Comparison of ENCODE assay signal across 10 cellular contexts in the genomic region with DNA sequence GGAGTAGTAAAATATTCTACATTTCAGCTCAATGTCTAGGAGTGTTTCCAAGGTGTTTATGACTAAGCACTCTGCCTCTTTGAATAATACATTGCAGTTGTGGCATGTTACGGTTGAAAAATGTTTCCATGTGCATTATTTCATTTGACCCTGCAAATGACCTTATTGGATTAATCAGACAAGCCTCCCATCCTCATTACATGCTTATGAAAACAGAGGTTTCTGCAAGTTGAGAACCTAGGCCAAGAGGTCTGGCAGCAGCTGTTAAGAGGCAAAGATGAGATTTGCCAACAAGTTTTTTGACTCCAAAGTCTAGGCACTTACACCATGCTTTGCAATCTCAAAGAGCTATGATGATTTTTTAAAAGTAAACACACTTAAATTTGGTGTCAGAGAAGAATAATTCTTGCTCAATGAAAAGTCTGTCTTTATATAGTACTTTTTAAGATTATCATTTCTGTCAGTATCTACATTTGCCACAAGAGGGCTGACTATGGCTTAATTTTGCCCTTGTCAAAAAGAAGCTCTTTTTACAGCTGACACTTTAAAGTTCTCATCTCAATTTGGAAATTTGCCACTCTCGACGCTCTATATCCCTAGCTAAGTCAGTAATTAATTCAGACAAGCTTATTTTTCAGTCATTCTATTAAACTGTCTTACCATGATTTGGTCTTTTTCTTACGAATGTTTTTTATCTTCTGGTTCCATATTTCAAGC.
A peak's percentile ranks its signal among the peaks of the same experiment; 100 is the strongest.
DNase-seq lines count a peak whose midpoint lies in the region; FAIRE-seq and TF ChIP-seq lines count a peak whose summit lies in the region.
"Had no signal": no experiment of that assay in that cellular context is flagged by ENCODE, and none has a peak within 500 bp of the region (broad histone marks: within the 10 kb centered on the region; RNA-seq: fewer than 3 reads in every experiment).

No MANE protein-coding gene starts in this region.

- H3K27ac ChIP-seq in kidney (ENCODE audit: low read depth in 2 of 2, low read length in 2 of 2), result no peak overlapping the region

- CTCF ChIA-PET in BJ (lab: Yijun Ruan, JAX), result interaction anchor here (0.7 to 7.7 kb wide), 8 partner anchors 9 to 573 kb away, joined by 3 to 49 read pairs (median 5); no protein-coding TSS in a partner anchor

- H3K4me1 ChIP-seq in kidney (ENCODE audit: control insufficient read depth in 1 of 2, insufficient read depth in 1 of 2, low read depth in 1 of 2, low read length in 2 of 2), result no peaks in the 10 kb centered on the region

- intact Hi-C loops in kidney (cut with DNase I), result no loop called here

- H3K9ac ChIP-seq in kidney (ENCODE audit: low read length in 2 of 2), result no peak overlapping the region

- POLR2A ChIA-PET in BJ (lab: Charles Lee), result interaction anchor here (0.6 kb wide), 1 partner anchor 261 kb away, joined by 3 read pairs; the partner anchor contains the start of gene PAX3

- TF ChIP-seq CTCF in BJ (IDR thresholded peaks at IDR 0.05; ENCODE audit: insufficient read depth, low read depth, low read length), result peak; percentile 50
- TF ChIP-seq CTCF in kidney (IDR thresholded peaks at IDR 0.05; ENCODE audit: borderline replicate concordance, extremely low read depth, insufficient read depth), result peak; percentile 11

- FAIRE-seq in kidney (lab: Jason Lieb, UNC), result no peak
- FAIRE-seq: islet of Langerhans had no signal

- DNase-seq in BJ (ENCODE audit: low read depth), result no peak
- DNase-seq in H7, result peak; percentile 13
- DNase-seq in RPMI7951 (ENCODE audit: low read depth), result peak; percentile 35
- no peak for DNase-seq in kidney
- no peak for DNase-seq in activated T-cell treated with anti-CD3 and anti-CD28 coated beads, Interleukin-2, amount 50 U/mL, for 48 hours
- no peak for DNase-seq in cerebellar cortex (ENCODE audit: low spot score)
- no peak for DNase-seq in medulla oblongata (ENCODE audit: extremely low spot score)
- DNase-seq in GOT3 (lab: John Stamatoyannopoulos, UW), result no peak
- DNase-seq: activated effector memory CD4-positive, alpha-beta T cell treated with Interleukin-2 at 50 U/mL for 16 hours had no signal

- H3K4me3 ChIP-seq in BJ (ENCODE audit: low read depth, low read length) (no peak overlapping the region), H7 (ENCODE audit: insufficient read depth, low read depth, low read length) (no peak overlapping the region), kidney (ENCODE audit: low read length in 2 of 2) (no peak overlapping the region)

- H3K36me3 ChIP-seq in BJ (ENCODE audit: control insufficient read depth, insufficient read depth, low read length), result no peaks in the 10 kb centered on the region
- no peaks in the 10 kb centered on the region for H3K36me3 ChIP-seq in H7 (replicated peaks; ENCODE audit: control insufficient read depth, insufficient read depth, low read length)
- no peaks in the 10 kb centered on the region for H3K36me3 ChIP-seq in kidney (ENCODE audit: control insufficient read depth in 1 of 2, insufficient read depth in 2 of 2, low read length in 2 of 2)

- H3K9me3 ChIP-seq in kidney (ENCODE audit: control insufficient read depth in 1 of 2, low read length in 2 of 2), result no peaks in the 10 kb centered on the region

- no peaks in the 10 kb centered on the region for H3K27me3 ChIP-seq in BJ (ENCODE audit: control insufficient read depth, insufficient read depth, low read length)
- peaks cover 9% of the 10 kb centered on the region for H3K27me3 ChIP-seq in H7 (ENCODE audit: control insufficient read depth, insufficient read depth, low read length)

Comparison
In these comparisons a context has a peak if more than half of its experiments do, and no peak if none do; other contexts are left out.
1. DNase-seq: peak in H7 (single experiment) and RPMI7951 (single experiment); none in BJ (single experiment), kidney (single experiment), activated T-cell treated with anti-CD3 and anti-CD28 coated beads, Interleukin-2, amount 50 U/mL, for 48 hours (0 of 2), cerebellar cortex (single experiment), medulla oblongata (single experiment) and GOT3 (single experiment).